Comparison of ENCODE assay signal across 8 cellular contexts in genomic region chr17:409308-409847, GRCh38. TPM values are rescaled to one million over a fixed set of nuclear protein-coding genes. Genes with fewer than 3 reads are reported as not detected.
DNase-seq lines count a peak whose midpoint lies in the region; ATAC-seq and TF ChIP-seq lines count a peak whose summit lies in the region.

No MANE protein-coding gene starts in this region.

- TSS peak; percentile 99 for BruUV-seq in HCT116 (replicated peaks; lab: Mats Ljungman, UMichigan)

- H3K27ac ChIP-seq in HCT116 (ENCODE audit: low read depth, low read length): peak overlapping the region; percentile 48

- H3K27ac Mint-ChIP-seq in activated CD8-positive, alpha-beta T cell treated with anti-CD3 and anti-CD28 coated beads for 36 hours: peak overlapping the region; percentile 73
- peak overlapping the region; percentile 100 for H3K27ac Mint-ChIP-seq in stimulated activated effector memory CD8-positive, alpha-beta T cell treated with anti-CD3 and anti-CD28 coated beads, Interleukin-12 subunit alpha, Interleukin-12 subunit beta, amount 100 ng/mL, for 72 hours

- ATAC-seq in HCT116 (no peak), GM19023 (IDR thresholded peaks at IDR 0.05; ENCODE audit: unreplicated experiment) (no peak), HG03139 (IDR thresholded peaks at IDR 0.05; ENCODE audit: unreplicated experiment) (no peak), GM21447 (IDR thresholded peaks at IDR 0.05; ENCODE audit: unreplicated experiment) (no peak)
- no peak for ATAC-seq in activated CD8-positive, alpha-beta T cell treated with anti-CD3 and anti-CD28 coated beads for 36 hours
- no peak for ATAC-seq in stimulated activated effector memory CD8-positive, alpha-beta T cell treated with anti-CD3 and anti-CD28 coated beads, Interleukin-12 subunit alpha, Interleukin-12 subunit beta, amount 100 ng/mL, for 72 hours

- POLR2A ChIA-PET in HCT116 (lab: Charles Lee): no interaction called here
- POLR2A ChIA-PET in activated CD8-positive, alpha-beta T cell treated with anti-CD3 and anti-CD28 coated beads for 36 hours (lab: Charles Lee): interaction anchor here (0.6 to 0.7 kb wide), 2 partner anchors 7 to 276 kb away, joined by 3 read pairs; no protein-coding TSS in a partner anchor

- peak overlapping the region; percentile 75 for H3K4me3 Mint-ChIP-seq in activated CD8-positive, alpha-beta T cell treated with anti-CD3 and anti-CD28 coated beads for 36 hours
- peak overlapping the region; percentile 84 for H3K4me3 Mint-ChIP-seq in stimulated activated effector memory CD8-positive, alpha-beta T cell treated with anti-CD3 and anti-CD28 coated beads, Interleukin-12 subunit alpha, Interleukin-12 subunit beta, amount 100 ng/mL, for 72 hours

- no peak for TF ChIP-seq CTCF in HCT116 (IDR thresholded peaks at IDR 0.05 in 2 of 3, conservative IDR thresholded peaks at IDR 0.05 in 1 of 3; ENCODE audit: borderline replicate concordance in 1 of 3, insufficient read depth in 1 of 3, low read depth in 2 of 3, low read length in 2 of 3)
- no peak for TF ChIP-seq CTCF in activated CD8-positive, alpha-beta T cell treated with anti-CD3 and anti-CD28 coated beads for 36 hours (IDR thresholded peaks at IDR 0.05)

- H3K79me2 ChIP-seq in HCT116 (ENCODE audit: insufficient read depth, low read length): no peaks in the 10 kb centered on the region

- H4K20me1 ChIP-seq in HCT116 (ENCODE audit: insufficient read depth): no peaks in the 10 kb centered on the region

- H3K4me1 ChIP-seq in HCT116 (ENCODE audit: control insufficient read depth in 1 of 2, insufficient read depth in 2 of 2, low read length in 2 of 2): peaks cover 6 to 19% of the 10 kb centered on the region in 2 experiments; a peak in 3 of 4 replicates

- no peaks in the 10 kb centered on the region for H3K27me3 ChIP-seq in HCT116 (ENCODE audit: insufficient read depth, low read length)

- H3K9me2 ChIP-seq in HCT116 (ENCODE audit: insufficient read depth): no peaks in the 10 kb centered on the region

- H3K27me3 Mint-ChIP-seq in activated CD8-positive, alpha-beta T cell treated with anti-CD3 and anti-CD28 coated beads for 36 hours: no peaks in the 10 kb centered on the region

- H3K9ac ChIP-seq in HCT116 (ENCODE audit: low read length): peak overlapping the region; percentile 54

- H3K36me3 ChIP-seq in HCT116 (ENCODE audit: control insufficient read depth in 1 of 2, insufficient read depth in 2 of 2, low read length in 2 of 2): no peaks in the 10 kb centered on the region

- DNase-seq in HCT116 (ENCODE audit: low read depth, low spot score) (no peak), cerebellum (ENCODE audit: low spot score) (no peak)
- no peak for DNase-seq in activated CD8-positive, alpha-beta T cell treated with anti-CD3 and anti-CD28 coated beads for 36 hours
- DNase-seq in stimulated activated effector memory CD8-positive, alpha-beta T cell treated with anti-CD3 and anti-CD28 coated beads, Interleukin-12 subunit alpha, Interleukin-12 subunit beta, amount 100 ng/mL, for 72 hours (ENCODE audit: low spot score in 2 of 2): no peak

- intact Hi-C loops in HCT116 (cut with micrococcal nuclease): no loop called here
- intact Hi-C loops in activated CD8-positive, alpha-beta T cell treated with anti-CD3 and anti-CD28 coated beads for 36 hours (cut with micrococcal nuclease): no loop called here

- H2AFZ ChIP-seq in HCT116 (ENCODE audit: low read depth, low read length, poor library complexity, severe bottlenecking): no peak overlapping the region

- H3K4me1 Mint-ChIP-seq in activated CD8-positive, alpha-beta T cell treated with anti-CD3 and anti-CD28 coated beads for 36 hours (ENCODE audit: low read depth): peaks cover 47% of the 10 kb centered on the region
- peaks cover 49% of the 10 kb centered on the region for H3K4me1 Mint-ChIP-seq in stimulated activated effector memory CD8-positive, alpha-beta T cell treated with anti-CD3 and anti-CD28 coated beads, Interleukin-12 subunit alpha, Interleukin-12 subunit beta, amount 100 ng/mL, for 72 hours

- no peaks in the 10 kb centered on the region for H3K9me3 ChIP-seq in HCT116 (ENCODE audit: control insufficient read depth in 1 of 2, insufficient read depth in 1 of 2, low read depth in 1 of 2, low read length in 2 of 2)

- RAD21 ChIA-PET in HCT116 (lab: Charles Lee; ENCODE audit: low non-redundant PET in 1 of 2, low total read pairs in 2 of 2, uncharacterized antibody in 2 of 2, unreplicated experiment in 2 of 2): no interaction called here

- peak overlapping the region; percentile 81 for H3K4me2 ChIP-seq in HCT116 (ENCODE audit: low read length)

- no peak for TF ChIP-seq POLR2A in HCT116 (IDR thresholded peaks at IDR 0.05; ENCODE audit: borderline replicate concordance, extremely low read depth, insufficient read depth, insufficient read length)

- H3K36me3 Mint-ChIP-seq in activated CD8-positive, alpha-beta T cell treated with anti-CD3 and anti-CD28 coated beads for 36 hours (ENCODE audit: low read depth): peaks cover 4% of the 10 kb centered on the region
- peaks cover 36% of the 10 kb centered on the region for H3K36me3 Mint-ChIP-seq in stimulated activated effector memory CD8-positive, alpha-beta T cell treated with anti-CD3 and anti-CD28 coated beads, Interleukin-12 subunit alpha, Interleukin-12 subunit beta, amount 100 ng/mL, for 72 hours

- no peaks in the 10 kb centered on the region for H3K9me3 Mint-ChIP-seq in activated CD8-positive, alpha-beta T cell treated with anti-CD3 and anti-CD28 coated beads for 36 hours
- H3K9me3 Mint-ChIP-seq in stimulated activated effector memory CD8-positive, alpha-beta T cell treated with anti-CD3 and anti-CD28 coated beads, Interleukin-12 subunit alpha, Interleukin-12 subunit beta, amount 100 ng/mL, for 72 hours: no peaks in the 10 kb centered on the region

- CTCF ChIA-PET in HCT116 (lab: Charles Lee): no interaction called here
- CTCF ChIA-PET in activated CD8-positive, alpha-beta T cell treated with anti-CD3 and anti-CD28 coated beads for 36 hours (lab: Charles Lee): no interaction called here

- H3K4me3 ChIP-seq in HCT116 (replicated peaks in 1 of 2; ENCODE audit: low read depth in 1 of 2, low read length in 2 of 2): peak overlapping the region; percentile 45 to 57
- peak overlapping the region; percentile 17 for H3K4me3 ChIP-seq in iPS-11a (ENCODE audit: low read depth, low read length)

- no peak for TF ChIP-seq RAD21 in HCT116 (IDR thresholded peaks at IDR 0.05; ENCODE audit: low read depth)

TF ChIP-seq in HCT116, 20 proteins besides CTCF, POLR2A, EP300 and RAD21 (continues in another document):
- TF ChIP-seq MAX (IDR thresholded peaks at IDR 0.05): no peak
- TF ChIP-seq ZNF274 (IDR thresholded peaks at IDR 0.05; ENCODE audit: low read depth, low read length): no peak
- TF ChIP-seq ZFX (IDR thresholded peaks at IDR 0.05): no peak
- no peak for TF ChIP-seq EGR1 (IDR thresholded peaks at IDR 0.05; ENCODE audit: low read depth)
- TF ChIP-seq JUND (IDR thresholded peaks at IDR 0.05): no peak
- TF ChIP-seq CBX3 (IDR thresholded peaks at IDR 0.05; ENCODE audit: low read depth): no peak
- no peak for TF ChIP-seq REST (IDR thresholded peaks at IDR 0.05; ENCODE audit: low read depth)
- TF ChIP-seq ZBTB33 (IDR thresholded peaks at IDR 0.05; ENCODE audit: extremely low read depth, insufficient replicate concordance, low read length): no peak

RNA-seq across cellular contexts. Expression of gene RFLNB, which starts 36.4 kb away (rescaled TPM):
- total RNA-seq in HCT116 (2021; ENCODE audit: unreplicated experiment): 36.9 TPM
- 22.4 and 23.9 TPM in 2 replicates for polyA plus RNA-seq in HCT116 (2012)
- total RNA-seq in activated CD8-positive, alpha-beta T cell treated with anti-CD3 and anti-CD28 coated beads for 36 hours: 10 to 100 TPM; 45.9 to 46.1 TPM
- total RNA-seq in cerebellum: 4.7 TPM

RNA-seq across cellular contexts. Expression of gene RPH3AL, which starts 56.8 kb away (rescaled TPM):
- total RNA-seq in HCT116 (2021; ENCODE audit: unreplicated experiment): 17.0 TPM
- polyA plus RNA-seq in HCT116 (2012): 18.1 and 21.5 TPM in 2 replicates
- 1 to 10 TPM in 1 of 2 experiments, under 1 TPM in 1; 0.72 to 1.1 TPM for total RNA-seq in activated CD8-positive, alpha-beta T cell treated with anti-CD3 and anti-CD28 coated beads for 36 hours
- 4.3 TPM for total RNA-seq in cerebellum
